ENCODE assay signal across 29 cellular contexts in the genomic region with DNA sequence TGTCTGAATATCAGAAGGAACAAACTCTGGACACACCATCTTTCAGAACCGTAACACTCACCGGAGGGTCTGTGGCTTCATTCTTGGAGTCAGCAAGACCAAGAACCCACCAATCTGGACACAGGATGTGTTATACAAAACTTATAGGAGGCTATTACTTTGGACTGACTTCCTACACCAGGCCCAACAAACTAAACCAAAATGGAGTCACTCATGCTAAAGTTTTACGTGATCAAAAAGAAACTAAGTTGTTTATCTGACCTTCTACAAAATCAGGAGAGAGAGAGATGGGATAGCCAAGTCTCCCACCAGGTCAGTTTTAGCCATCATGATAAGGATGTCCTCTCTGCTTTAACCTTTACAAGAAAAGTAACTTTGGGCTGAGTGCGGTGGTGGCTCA. TPM values are rescaled to one million over a fixed set of nuclear protein-coding genes. Genes with fewer than 3 reads are reported as not detected.
DNase-seq lines count a peak whose midpoint lies in the region; ATAC-seq, FAIRE-seq and TF ChIP-seq lines count a peak whose summit lies in the region.
"Had no signal": no experiment of that assay in that cellular context is flagged by ENCODE, and none has a peak within 500 bp of the region (broad histone marks: within the 10 kb centered on the region; RNA-seq: fewer than 3 reads in every experiment).

No MANE protein-coding gene starts in this region.

- CTCF ChIA-PET in K562 (lab: Yijun Ruan, JAX; ENCODE audit: low intra/inter-chr PET ratio), result no interaction called here

- POLR2A ChIA-PET in K562 (lab: Yijun Ruan, JAX), result interaction anchor here (0.6 to 1.3 kb wide), 4 partner anchors 13 to 33 kb away, joined by 3 to 4 read pairs (median 4); no protein-coding TSS in a partner anchor

- TF ChIP-seq RAD21 in K562 (CRISPR knock-in tag; conservative IDR thresholded peaks at IDR 0.05 in 1 of 2, IDR thresholded peaks at IDR 0.05 in 1 of 2) (no peak), liver (IDR thresholded peaks at IDR 0.05) (no peak)

- H3K4me2 ChIP-seq in K562 (ENCODE audit: insufficient read depth, low read length), result no peak overlapping the region
- H3K4me2 ChIP-seq in GM23248 (ENCODE audit: unreplicated experiment), result no peak overlapping the region

- no peak for DNase-seq in T-helper 1 cell
- no peak for DNase-seq in K562 (ENCODE audit: extremely low read depth in 1 of 4, low spot score in 3 of 4)
- no peak for DNase-seq in stomach
- no peak for DNase-seq in uterus
- no peak for DNase-seq in GM23248
- no peak for DNase-seq in pons (ENCODE audit: low spot score)
- DNase-seq: 8988T; AML-193; DMS53; GDM1; GOT3; HCEC 1CT; KG1; NCI-H1105 treated with DMSO at 0.1 percent for 48 hours; NCI-H1694; NCI-H2081; NCI-H2171; NCI-H345; NCI-H524; NCI-H774; NK-92 treated with Interleukin-12 subunit alpha and Interleukin-12 subunit beta, amount 100 ng/mL, for 24 hours; SHP77 treated with DMSO at 0.1 percent for 48 hours had no signal

- ATAC-seq in K562, result no peak

- no peaks in the 10 kb centered on the region for H3K9me1 ChIP-seq in K562 (ENCODE audit: control insufficient read depth, insufficient read depth, low read length)

- no peaks in the 10 kb centered on the region for H3K27me3 ChIP-seq in K562 (ENCODE audit: control insufficient read depth in 2 of 2, insufficient read depth in 2 of 2, low read length in 2 of 2)
- H3K27me3 ChIP-seq in liver (ENCODE audit: control insufficient read depth in 4 of 4, insufficient read depth in 4 of 4, low read length in 3 of 4), result no peaks in the 10 kb centered on the region
- H3K27me3 ChIP-seq in stomach, result no peaks in the 10 kb centered on the region
- H3K27me3 ChIP-seq in uterus, result no peaks in the 10 kb centered on the region
- no peaks in the 10 kb centered on the region for H3K27me3 ChIP-seq in GM23248 (replicated peaks; ENCODE audit: insufficient read depth)

- peaks cover 4% of the 10 kb centered on the region for H3K9me3 ChIP-seq in K562 (replicated peaks; ENCODE audit: control insufficient read depth, insufficient read depth, low read depth, low read length)
- no peaks in the 10 kb centered on the region for H3K9me3 ChIP-seq in liver (ENCODE audit: control insufficient read depth in 4 of 4, low read length in 3 of 4)
- H3K9me3 ChIP-seq in stomach, result no peaks in the 10 kb centered on the region
- H3K9me3 ChIP-seq in uterus, result no peaks in the 10 kb centered on the region
- H3K9me3 ChIP-seq in GM23248 (ENCODE audit: low read depth), result no peaks in the 10 kb centered on the region

- peaks cover 10% of the 10 kb centered on the region; the same call in 1 of the 2 replicates for H3F3A ChIP-seq in GM23248 (ENCODE audit: insufficient read depth)

- 64% methylated on average over 4 of the region's 4 CpGs for WGBS in K562 (ENCODE audit: insufficient coverage, low coverage, missing lambda C conversion rate)
- WGBS in liver, result 95% methylated on average over 4 of the region's 4 CpGs
- WGBS in stomach, 5 donors, result 71 to 99% (median 85%) methylated on average over 4 of the region's 4 CpGs
- WGBS in GM23248 (ENCODE audit: low coverage in 1 of 2, low lambda C conversion rate in 2 of 2, missing lambda C conversion rate in 2 of 2), 2 experiments, result 75 to 76% methylated on average over 4 of the region's 4 CpGs

- H3K4me3 ChIP-seq in K562 (no peak overlapping the region), liver (ENCODE audit: low read depth in 1 of 3, low read length in 3 of 3) (no peak overlapping the region), stomach (no peak overlapping the region), uterus (no peak overlapping the region), GM23248 (no peak overlapping the region)
- H3K4me3 ChIP-seq: SK-N-MC had no signal

- H3K4me1 ChIP-seq in K562 (replicated peaks in 1 of 2; ENCODE audit: control insufficient read depth in 2 of 2, insufficient read depth in 2 of 2, low read length in 2 of 2) (peaks cover 17 to 23% of the 10 kb centered on the region in 2 experiments; a peak in 4 of 5 replicates), liver (ENCODE audit: control insufficient read depth in 4 of 4, insufficient read depth in 4 of 4, low read length in 3 of 4) (peaks cover 6 to 25% (median 12%) of the 10 kb centered on the region in 4 donors), stomach (peaks cover 30 to 59% (median 38%) of the 10 kb centered on the region in 4 donors), uterus (peaks cover 0 to 10% of the 10 kb centered on the region in 2 donors), GM23248 (ENCODE audit: insufficient read depth) (peaks cover 20% of the 10 kb centered on the region)

- no peaks in the 10 kb centered on the region for H3K9me3 Mint-ChIP-seq in T-helper 1 cell treated with Interleukin-12 subunit alpha and Interleukin-12 subunit beta and Interleukin-4 antibody, amounts not matched to agents 30 μg/mL and 1 μg/mL, for 36 hours

- H4K20me1 ChIP-seq in K562 (replicated peaks; ENCODE audit: control insufficient read depth, insufficient read depth, low read length) (peaks cover 12% of the 10 kb centered on the region), GM23248 (ENCODE audit: insufficient read depth) (no peaks in the 10 kb centered on the region; the same call in 1 of the 2 replicates)

- intact Hi-C loops in K562 (cut with micrococcal nuclease), result no loop called here
- intact Hi-C loops in stomach (cut with DNase I; ENCODE audit: low total_unique reads), result no loop called here
- intact Hi-C loops in uterus (cut with DNase I; ENCODE audit: low total_unique reads), result no loop called here

- no peak overlapping the region for H3K27ac Mint-ChIP-seq in T-helper 1 cell treated with Interleukin-12 subunit alpha and Interleukin-12 subunit beta and Interleukin-4 antibody, amounts not matched to agents 30 μg/mL and 1 μg/mL, for 36 hours

- H3K9ac ChIP-seq in K562 (ENCODE audit: insufficient read depth in 1 of 2, low read depth in 2 of 2, low read length in 2 of 2), result no peak overlapping the region
- no peak overlapping the region for H3K9ac ChIP-seq in liver (ENCODE audit: low read depth in 1 of 2, low read length in 2 of 2)
- no peak overlapping the region for H3K9ac ChIP-seq in GM23248

- peaks cover 15% of the 10 kb centered on the region for H3K4me1 Mint-ChIP-seq in T-helper 1 cell treated with Interleukin-12 subunit alpha and Interleukin-12 subunit beta and Interleukin-4 antibody, amounts not matched to agents 30 μg/mL and 1 μg/mL, for 36 hours (ENCODE audit: low read depth)

- H3K36me3 ChIP-seq in K562 (ENCODE audit: control insufficient read depth, insufficient read depth, low read length) (0 out of 3 replicates have a peak, but pooled peaks cover 4% of the 10 kb centered on the region), liver (ENCODE audit: control insufficient read depth in 4 of 4, insufficient read depth in 3 of 4, low read depth in 1 of 4, low read length in 3 of 4) (peaks cover 0 to 3% (median 0%) of the 10 kb centered on the region in 4 donors), stomach (no peaks in the 10 kb centered on the region), uterus (no peaks in the 10 kb centered on the region), GM23248 (ENCODE audit: low read depth) (no peaks in the 10 kb centered on the region; the same call in 1 of the 2 replicates)

- no peak; the same call in 1 of the 2 replicates for TF ChIP-seq POLR2A in K562 (conservative IDR thresholded peaks at IDR 0.05)
- TF ChIP-seq POLR2A in stomach (IDR thresholded peaks at IDR 0.05), result no peak
- no peak for TF ChIP-seq POLR2A in uterus (IDR thresholded peaks at IDR 0.05)

- H3K79me2 ChIP-seq in K562 (ENCODE audit: control insufficient read depth, insufficient read depth, low read length) (peaks cover 20% of the 10 kb centered on the region), GM23248 (ENCODE audit: insufficient read depth) (peaks cover 18% of the 10 kb centered on the region)

- TF ChIP-seq CTCF in K562 (IDR thresholded peaks at IDR 0.05 in 2 of 3, conservative IDR thresholded peaks at IDR 0.05 in 1 of 3; ENCODE audit: insufficient read depth in 2 of 3, low read depth in 1 of 3, low read length in 3 of 3) (no peak), liver (IDR thresholded peaks at IDR 0.05; ENCODE audit: low read depth, low read length, missing input control) (no peak), stomach (IDR thresholded peaks at IDR 0.05) (no peak), uterus (IDR thresholded peaks at IDR 0.05) (no peak)

- BruUV-seq in K562 (replicated peaks; lab: Mats Ljungman, UMichigan), result no TSS peak

- peak overlapping the region; percentile 14 for H3K4me3 Mint-ChIP-seq in T-helper 1 cell treated with Interleukin-12 subunit alpha and Interleukin-12 subunit beta and Interleukin-4 antibody, amounts not matched to agents 30 μg/mL and 1 μg/mL, for 36 hours

- in situ Hi-C loops in K562 (cut with MboI) (no loop called here), GM23248 (cut with MboI) (no loop called here)

- H3K27ac ChIP-seq in K562 (ENCODE audit: extremely low read depth, low read depth, low read length), result no peak overlapping the region
- H3K27ac ChIP-seq in liver (ENCODE audit: low read depth in 1 of 2, low read length in 2 of 2), result peak overlapping the region; percentile 95 to 100
- H3K27ac ChIP-seq in stomach, result peak overlapping the region; percentile 52 to 100 (median 100)
- no peak overlapping the region for H3K27ac ChIP-seq in uterus
- no peak overlapping the region for H3K27ac ChIP-seq in GM23248
- H3K27ac ChIP-seq: C4-2B, HL-60, RWPE1, SK-N-MC had no signal

- H3K27me3 Mint-ChIP-seq in T-helper 1 cell treated with Interleukin-12 subunit alpha and Interleukin-12 subunit beta and Interleukin-4 antibody, amounts not matched to agents 30 μg/mL and 1 μg/mL, for 36 hours (ENCODE audit: low read depth), result no peaks in the 10 kb centered on the region

- peaks cover 3% of the 10 kb centered on the region for H3K36me3 Mint-ChIP-seq in T-helper 1 cell treated with Interleukin-12 subunit alpha and Interleukin-12 subunit beta and Interleukin-4 antibody, amounts not matched to agents 30 μg/mL and 1 μg/mL, for 36 hours (ENCODE audit: low read depth)

- no peaks in the 10 kb centered on the region for H3K9me2 ChIP-seq in GM23248 (ENCODE audit: insufficient read depth)

- no peak overlapping the region for H2AFZ ChIP-seq in K562 (ENCODE audit: low read depth, low read length)
- H2AFZ ChIP-seq in GM23248, result no peak overlapping the region

- no peak for TF ChIP-seq EP300 in K562 (IDR thresholded peaks at IDR 0.05; ENCODE audit: low read length)
- TF ChIP-seq EP300 in stomach (IDR thresholded peaks at IDR 0.05), result no peak

- FAIRE-seq in K562 (lab: Jason Lieb, UNC), result no peak
- FAIRE-seq: D721Med had no signal

RNA-seq across cellular contexts. Expression of a gene that starts 3.2 kb away (rescaled TPM):
- 47.8 and 110 TPM in 2 replicates for total RNA-seq in K562 (2011; cell fraction: chromatin; rRNA removed; ENCODE audit: low replicate concordance)
- 74.5 and 92.6 TPM in 2 replicates for total RNA-seq in K562 (2011; cell fraction: nucleolus; rRNA removed)
- 59.3 and 63.7 TPM in 2 replicates for total RNA-seq in K562 (2011; cell fraction: nucleoplasm; rRNA removed)
- total RNA-seq in K562 (2014; rRNA removed), result 13.8 and 14.6 TPM in 2 replicates
- total RNA-seq in K562 (2014; rRNA removed; fragmentation: Illumina TruSeq; extraction: Trizol), result 2.1 and 2.9 TPM in 2 replicates
- 6.5 and 9.1 TPM in 2 replicates for total RNA-seq in K562 (2015; rRNA removed; fragmentation: Illumina TruSeq; extraction: Trizol)
- 71.0 and 72.3 TPM in 2 replicates for total RNA-seq in K562 (2021)
- polyA plus RNA-seq in K562 (2011; rRNA removed), result 18.4 and 36.4 TPM in 2 replicates
- 33.8 and 40.2 TPM in 2 replicates for polyA plus RNA-seq in K562 (2011; cell fraction: cytosol; rRNA removed)
- 90.4 and 128 TPM in 2 replicates for polyA plus RNA-seq in K562 (2011; cell fraction: nucleus; rRNA removed)
- 99.8 and 107 TPM in 2 replicates for polyA plus RNA-seq in K562 (2012)
- polyA plus RNA-seq in K562 (2014; fragmentation: Illumina TruSeq; extraction: Trizol), result 14.3 and 42.6 TPM in 2 replicates
- 1 to 10 TPM in 1 of 2 experiments, under 1 TPM in 1; 0.74 to 1.0 TPM for polyA plus RNA-seq in K562 (2014; fragmentation: Nextera tagmentation; extraction: Ambion mirVana)
- 40.9 and 57.7 TPM in 2 replicates for polyA plus RNA-seq in K562 (2014; rRNA removed)
- polyA minus RNA-seq in K562 (2011; rRNA and poly(A)+ RNA removed), result 7.2 and 11.7 TPM in 2 replicates
- 35.4 and 57.5 TPM in 2 replicates for polyA minus RNA-seq in K562 (2011; cell fraction: cytosol; rRNA and poly(A)+ RNA removed)
- 20.2 and 28.5 TPM in 2 replicates for polyA minus RNA-seq in K562 (2011; cell fraction: nucleus; rRNA and poly(A)+ RNA removed)
- 10 to 100 TPM; 31.9 to 91.2 TPM for total RNA-seq in liver
- polyA plus RNA-seq in liver, result 10 to 100 TPM; 27.3 to 58.1 TPM
- 100 to 1,000 TPM in 2 of 5 donors, 10 to 100 TPM in 3; 47.7 to 108 (median 79.9) TPM for total RNA-seq in stomach
- polyA plus RNA-seq in stomach, result 100 to 1,000 TPM in 1 of 3 donors, 10 to 100 TPM in 2; 57.5 to 116 (median 78.8) TPM
- total RNA-seq in uterus, result 10 to 100 TPM; 17.4 to 95.8 (median 60.1) TPM
- 10.4 and 13.3 TPM in 2 replicates for total RNA-seq in GM23248 (2014; rRNA removed; shearing (Covaris generic))
- 84.9 and 85.9 TPM in 2 replicates for polyA plus RNA-seq in GM23248 (2016; fragmentation: Nextera tagmentation; extraction: Ambion mirVana)

RNA-seq across cellular contexts. Expression of a gene that starts 23.0 kb away (rescaled TPM):
- total RNA-seq in K562 (2011; cell fraction: chromatin; rRNA removed; ENCODE audit: low replicate concordance), result 0.35 and 2.5 TPM in 2 replicates
- total RNA-seq in K562 (2011; cell fraction: nucleolus; rRNA removed), result 1.8 and 4.8 TPM in 2 replicates
- 1.4 and 1.8 TPM in 2 replicates for total RNA-seq in K562 (2011; cell fraction: nucleoplasm; rRNA removed)
- total RNA-seq in K562 (2014; rRNA removed), result 0.05 and 0.33 TPM in 2 replicates
- total RNA-seq in K562 (2014; rRNA removed; fragmentation: Illumina TruSeq; extraction: Trizol), result not detected in 2 replicates
- 0.08 and 0.22 TPM in 2 replicates for total RNA-seq in K562 (2015; rRNA removed; fragmentation: Illumina TruSeq; extraction: Trizol)
- 0.20 and 0.24 TPM in 2 replicates for total RNA-seq in K562 (2021)
- polyA plus RNA-seq in K562 (2011; rRNA removed), result 0.64 and 0.77 TPM in 2 replicates
- 0.46 and 3.3 TPM in 2 replicates for polyA plus RNA-seq in K562 (2011; cell fraction: cytosol; rRNA removed)
- polyA plus RNA-seq in K562 (2011; cell fraction: nucleus; rRNA removed), result 0.94 and 4.1 TPM in 2 replicates
- polyA plus RNA-seq in K562 (2012), result 0.61 and 0.65 TPM in 2 replicates
- polyA plus RNA-seq in K562 (2014; fragmentation: Illumina TruSeq; extraction: Trizol), result 0.32 TPM in 1 of 2 replicates, not detected in the other
- polyA plus RNA-seq in K562 (2014; fragmentation: Nextera tagmentation; extraction: Ambion mirVana), result not detected
- polyA plus RNA-seq in K562 (2014; rRNA removed), result 0.15 and 0.85 TPM in 2 replicates
- 0.46 TPM in 1 of 2 replicates, not detected in the other for polyA minus RNA-seq in K562 (2011; rRNA and poly(A)+ RNA removed)
- polyA minus RNA-seq in K562 (2011; cell fraction: cytosol; rRNA and poly(A)+ RNA removed), result 2.3 TPM in 1 of 2 replicates, not detected in the other
- 0.78 and 1.8 TPM in 2 replicates for polyA minus RNA-seq in K562 (2011; cell fraction: nucleus; rRNA and poly(A)+ RNA removed)
- total RNA-seq in liver, result 100 to 1,000 TPM in 1 of 2 donors, under 1 TPM in 1; 0.65 to 144 TPM
- 100 to 1,000 TPM in 1 of 2 donors, 10 to 100 TPM in 1; 25.2 to 118 TPM for polyA plus RNA-seq in liver
- total RNA-seq in stomach, result 100 to 1,000 TPM in 1 of 5 donors, 10 to 100 TPM in 2, 1 to 10 TPM in 2; 4.8 to 276 (median 19.8) TPM
- 10 to 100 TPM in 2 of 3 donors, 1 to 10 TPM in 1; 4.1 to 62.9 (median 22.9) TPM for polyA plus RNA-seq in stomach
- total RNA-seq in uterus, result 10 to 100 TPM in 3 of 4 donors, under 1 TPM in 1; 0.76 to 21.2 (median 13.5) TPM
- 11.4 and 13.1 TPM in 2 replicates for total RNA-seq in GM23248 (2014; rRNA removed; shearing (Covaris generic))
- polyA plus RNA-seq in GM23248 (2016; fragmentation: Nextera tagmentation; extraction: Ambion mirVana), result 37.9 and 39.9 TPM in 2 replicates

RNA-seq across cellular contexts. Expression of a gene that starts 26.1 kb away (rescaled TPM):
- total RNA-seq in K562 (2011; cell fraction: chromatin; rRNA removed; ENCODE audit: low replicate concordance), result 2.0 and 5.2 TPM in 2 replicates
- total RNA-seq in K562 (2011; cell fraction: nucleolus; rRNA removed), result 6.2 and 6.5 TPM in 2 replicates
- total RNA-seq in K562 (2011; cell fraction: nucleoplasm; rRNA removed), result 4.1 and 4.8 TPM in 2 replicates
- total RNA-seq in K562 (2014; rRNA removed), result 6.4 and 9.6 TPM in 2 replicates
- total RNA-seq in K562 (2014; rRNA removed; fragmentation: Illumina TruSeq; extraction: Trizol), result 1.2 and 1.9 TPM in 2 replicates
- 1.9 and 2.2 TPM in 2 replicates for total RNA-seq in K562 (2015; rRNA removed; fragmentation: Illumina TruSeq; extraction: Trizol)
- 4.1 and 4.2 TPM in 2 replicates for total RNA-seq in K562 (2021)
- polyA plus RNA-seq in K562 (2011; rRNA removed), result 2.2 and 3.1 TPM in 2 replicates
- polyA plus RNA-seq in K562 (2011; cell fraction: cytosol; rRNA removed), result 4.8 and 8.7 TPM in 2 replicates
- 2.6 and 6.9 TPM in 2 replicates for polyA plus RNA-seq in K562 (2011; cell fraction: nucleus; rRNA removed)
- 5.4 and 13.1 TPM in 2 replicates for polyA plus RNA-seq in K562 (2012)
- 2.0 and 3.3 TPM in 2 replicates for polyA plus RNA-seq in K562 (2014; fragmentation: Illumina TruSeq; extraction: Trizol)
- polyA plus RNA-seq in K562 (2014; fragmentation: Nextera tagmentation; extraction: Ambion mirVana), result under 1 TPM; 0.39 to 0.41 TPM
- polyA plus RNA-seq in K562 (2014; rRNA removed), result 3.7 and 5.2 TPM in 2 replicates
- 0.63 and 1.4 TPM in 2 replicates for polyA minus RNA-seq in K562 (2011; rRNA and poly(A)+ RNA removed)
- 3.6 and 3.8 TPM in 2 replicates for polyA minus RNA-seq in K562 (2011; cell fraction: cytosol; rRNA and poly(A)+ RNA removed)
- 1.2 and 1.3 TPM in 2 replicates for polyA minus RNA-seq in K562 (2011; cell fraction: nucleus; rRNA and poly(A)+ RNA removed)
- total RNA-seq in liver, result 10 to 100 TPM; 78.6 to 89.5 TPM
- polyA plus RNA-seq in liver, result 10 to 100 TPM; 21.6 to 39.1 TPM
- total RNA-seq in stomach, result 10 to 100 TPM; 24.3 to 98.2 (median 33.4) TPM
- polyA plus RNA-seq in stomach, result 10 to 100 TPM; 23.5 to 43.4 (median 38.2) TPM
- total RNA-seq in uterus, result 100 to 1,000 TPM in 1 of 4 donors, 10 to 100 TPM in 3; 44.1 to 161 (median 62.8) TPM
- total RNA-seq in GM23248 (2014; rRNA removed; shearing (Covaris generic)), result 64.2 and 87.4 TPM in 2 replicates
- 33.1 and 33.4 TPM in 2 replicates for polyA plus RNA-seq in GM23248 (2016; fragmentation: Nextera tagmentation; extraction: Ambion mirVana)

RNA-seq across cellular contexts. Expression of a gene that starts 43.9 kb away (rescaled TPM):
- total RNA-seq in K562 (2011; cell fraction: chromatin; rRNA removed; ENCODE audit: low replicate concordance), result 0.44 and 1.0 TPM in 2 replicates
- total RNA-seq in K562 (2011; cell fraction: nucleolus; rRNA removed), result 0.53 and 0.83 TPM in 2 replicates
- total RNA-seq in K562 (2011; cell fraction: nucleoplasm; rRNA removed), result 0.76 and 0.95 TPM in 2 replicates
- total RNA-seq in K562 (2014; rRNA removed) (not detected in 2 replicates), K562 (2014; rRNA removed; fragmentation: Illumina TruSeq; extraction: Trizol) (not detected in 2 replicates), K562 (2015; rRNA removed; fragmentation: Illumina TruSeq; extraction: Trizol) (not detected in 2 replicates), K562 (2021) (0.22 and 0.40 TPM in 2 replicates), liver (1 to 10 TPM; 3.3 to 4.5 TPM), stomach (10 to 100 TPM in 2 of 5 donors, 1 to 10 TPM in 2, not detected in 1; 4.4 to 72.4 (median 8.8) TPM), uterus (10 to 100 TPM in 3 of 4 donors, 1 to 10 TPM in 1; 4.1 to 36.6 (median 24.8) TPM)
- polyA plus RNA-seq in K562 (2011; rRNA removed) (0.08 TPM in 2 replicates), K562 (2014; fragmentation: Illumina TruSeq; extraction: Trizol) (0.06 TPM in 1 of 2 replicates, not detected in the other), K562 (2014; fragmentation: Nextera tagmentation; extraction: Ambion mirVana) (under 1 TPM in 1 of 2 experiments, not detected in 1; 0.03 TPM), K562 (2014; rRNA removed) (not detected in 2 replicates), liver (1 to 10 TPM in 1 of 2 donors, under 1 TPM in 1; 0.44 to 3.6 TPM), stomach (10 to 100 TPM in 1 of 3 donors, 1 to 10 TPM in 2; 4.8 to 10.7 (median 7.1) TPM), GM23248 (2016; fragmentation: Nextera tagmentation; extraction: Ambion mirVana) (not detected in 2 replicates)
- 0.10 and 0.27 TPM in 2 replicates for polyA plus RNA-seq in K562 (2011; cell fraction: cytosol; rRNA removed)
- 0.41 and 0.82 TPM in 2 replicates for polyA plus RNA-seq in K562 (2011; cell fraction: nucleus; rRNA removed)
- polyA plus RNA-seq in K562 (2012), result 0.14 and 0.18 TPM in 2 replicates
- polyA minus RNA-seq in K562 (2011; rRNA and poly(A)+ RNA removed), result not detected in 2 replicates
- polyA minus RNA-seq in K562 (2011; cell fraction: cytosol; rRNA and poly(A)+ RNA removed), result not detected in 2 replicates
- 0.11 and 0.54 TPM in 2 replicates for polyA minus RNA-seq in K562 (2011; cell fraction: nucleus; rRNA and poly(A)+ RNA removed)
- 0.11 and 0.63 TPM in 2 replicates for total RNA-seq in GM23248 (2014; rRNA removed; shearing (Covaris generic))

RNA-seq across cellular contexts. Expression of a gene that starts 57.8 kb away (rescaled TPM):
- 202 and 306 TPM in 2 replicates for total RNA-seq in K562 (2011; cell fraction: chromatin; rRNA removed; ENCODE audit: low replicate concordance)
- total RNA-seq in K562 (2011; cell fraction: nucleolus; rRNA removed), result 151 and 162 TPM in 2 replicates
- total RNA-seq in K562 (2011; cell fraction: nucleoplasm; rRNA removed), result 214 and 325 TPM in 2 replicates
- total RNA-seq in K562 (2014; rRNA removed) (195 and 251 TPM in 2 replicates), K562 (2014; rRNA removed; fragmentation: Illumina TruSeq; extraction: Trizol) (130 and 168 TPM in 2 replicates), K562 (2015; rRNA removed; fragmentation: Illumina TruSeq; extraction: Trizol) (186 and 204 TPM in 2 replicates), K562 (2021) (283 and 340 TPM in 2 replicates), liver (10 to 100 TPM; 66.3 to 75.1 TPM), stomach (100 to 1,000 TPM in 3 of 5 donors, 10 to 100 TPM in 2; 54.3 to 664 (median 107) TPM), uterus (100 to 1,000 TPM in 2 of 4 donors, 10 to 100 TPM in 2; 50.3 to 186 (median 98.5) TPM)
- polyA plus RNA-seq in K562 (2011; rRNA removed) (107 and 127 TPM in 2 replicates), K562 (2014; fragmentation: Illumina TruSeq; extraction: Trizol) (241 and 264 TPM in 2 replicates), K562 (2014; fragmentation: Nextera tagmentation; extraction: Ambion mirVana) (10 to 100 TPM; 11.1 to 13.1 TPM), K562 (2014; rRNA removed) (253 and 316 TPM in 2 replicates), liver (10 to 100 TPM; 39.4 to 86.9 TPM), stomach (100 to 1,000 TPM in 1 of 3 donors, 10 to 100 TPM in 2; 87.3 to 110 (median 90.0) TPM), GM23248 (2016; fragmentation: Nextera tagmentation; extraction: Ambion mirVana) (116 and 117 TPM in 2 replicates)
- polyA plus RNA-seq in K562 (2011; cell fraction: cytosol; rRNA removed), result 113 and 356 TPM in 2 replicates
- polyA plus RNA-seq in K562 (2011; cell fraction: nucleus; rRNA removed), result 136 and 152 TPM in 2 replicates
- polyA plus RNA-seq in K562 (2012), result 189 and 403 TPM in 2 replicates
- 124 and 136 TPM in 2 replicates for polyA minus RNA-seq in K562 (2011; rRNA and poly(A)+ RNA removed)
- polyA minus RNA-seq in K562 (2011; cell fraction: cytosol; rRNA and poly(A)+ RNA removed), result 128 and 153 TPM in 2 replicates
- polyA minus RNA-seq in K562 (2011; cell fraction: nucleus; rRNA and poly(A)+ RNA removed), result 67.6 and 85.5 TPM in 2 replicates
- total RNA-seq in GM23248 (2014; rRNA removed; shearing (Covaris generic)), result 69.4 and 71.0 TPM in 2 replicates

Comparison
In these comparisons a context has a peak if more than half of its experiments do, and no peak if none do; other contexts are left out.
1. H3K27ac ChIP-seq: peak in liver (2 of 2) and stomach (5 of 5); none in K562 (single experiment), uterus (0 of 2) and GM23248 (single experiment).